In genomic region chr12:108115123-108115745, GRCh38 we compare ENCODE assay signal across 18 cellular contexts. TPM values are rescaled to one million over a fixed set of nuclear protein-coding genes. Genes with fewer than 3 reads are reported as not detected.
"Had no signal": no experiment of that assay in that cellular context is flagged by ENCODE, and none has a peak within 500 bp of the region (broad histone marks: within the 10 kb centered on the region; RNA-seq: fewer than 3 reads in every experiment).

No MANE protein-coding gene starts in this region.

- H3K9me3 Mint-ChIP-seq: activated naive CD4-positive, alpha-beta T cell treated with anti-CD3 and anti-CD28 coated beads for 36 hours; activated T-cell treated with anti-CD3 and anti-CD28 coated beads, Interleukin-2, amount 50 U/mL, for 4 hours; neural crest cell had no signal

- H3K4me3 Mint-ChIP-seq: activated naive CD4-positive, alpha-beta T cell treated with anti-CD3 and anti-CD28 coated beads for 36 hours; activated T-cell treated with anti-CD3 and anti-CD28 coated beads, Interleukin-2, amount 50 U/mL, for 4 hours; neural crest cell had no signal

- ATAC-seq: activated CD4-positive, CD25-positive, alpha-beta regulatory T cell treated with anti-CD3 and anti-CD28 coated beads, Interleukin-2, amount 50 U/mL, for 24 hours; activated T-cell treated with anti-CD3 and anti-CD28 coated beads, Interleukin-2, amount 50 U/mL, for 4 hours; body of pancreas; left cardiac atrium; right cardiac atrium; stimulated activated naive CD8-positive, alpha-beta T cell treated with anti-CD3 and anti-CD28 coated beads, Interleukin-15, Interleukin-2, amounts not matched to agents 100 U/mL and 50 U/mL, for 24 hours had no signal

- DNase-seq: activated CD4-positive, alpha-beta T cell treated with anti-CD3 and anti-CD28 coated beads, Interleukin-2, amount 50 U/mL, for 1 hour; activated CD8-positive, alpha-beta memory T cell treated with anti-CD3 and anti-CD28 coated beads, Interleukin-2, amount 50 U/mL, for 4 hours; activated naive CD4-positive, alpha-beta T cell treated with anti-CD3 and anti-CD28 coated beads for 36 hours; activated T-cell treated with anti-CD3 and anti-CD28 coated beads, Interleukin-2, amount 50 U/mL, for 4 hours; body of pancreas; caudate nucleus; dorsolateral prefrontal cortex; foreskin fibroblast; glutamatergic neuron; hippocampal formation; left cardiac atrium; midbrain; right cardiac atrium; stimulated activated CD8-positive, alpha-beta memory T cell treated with anti-CD3 and anti-CD28 coated beads, Interleukin-4, amount 100 ng/mL, for 48 hours; stimulated activated naive CD8-positive, alpha-beta T cell treated with anti-CD3 and anti-CD28 coated beads, Interleukin-15, Interleukin-2, amounts not matched to agents 100 U/mL and 50 U/mL, for 24 hours; substantia nigra had no signal

- H3K27ac Mint-ChIP-seq: activated naive CD4-positive, alpha-beta T cell treated with anti-CD3 and anti-CD28 coated beads for 36 hours had no signal

RNA-seq across cellular contexts. Expression of gene WSCD2, which starts 13.9 kb away (rescaled TPM):
- total RNA-seq: activated naive CD4-positive, alpha-beta T cell treated with anti-CD3 and anti-CD28 coated beads for 36 hours; activated T-cell treated with anti-CD3 and anti-CD28 coated beads, Interleukin-2, amount 50 U/mL, for 4 hours had no signal
